Comparison of ENCODE assay signal across 8 cellular contexts in the genomic region with DNA sequence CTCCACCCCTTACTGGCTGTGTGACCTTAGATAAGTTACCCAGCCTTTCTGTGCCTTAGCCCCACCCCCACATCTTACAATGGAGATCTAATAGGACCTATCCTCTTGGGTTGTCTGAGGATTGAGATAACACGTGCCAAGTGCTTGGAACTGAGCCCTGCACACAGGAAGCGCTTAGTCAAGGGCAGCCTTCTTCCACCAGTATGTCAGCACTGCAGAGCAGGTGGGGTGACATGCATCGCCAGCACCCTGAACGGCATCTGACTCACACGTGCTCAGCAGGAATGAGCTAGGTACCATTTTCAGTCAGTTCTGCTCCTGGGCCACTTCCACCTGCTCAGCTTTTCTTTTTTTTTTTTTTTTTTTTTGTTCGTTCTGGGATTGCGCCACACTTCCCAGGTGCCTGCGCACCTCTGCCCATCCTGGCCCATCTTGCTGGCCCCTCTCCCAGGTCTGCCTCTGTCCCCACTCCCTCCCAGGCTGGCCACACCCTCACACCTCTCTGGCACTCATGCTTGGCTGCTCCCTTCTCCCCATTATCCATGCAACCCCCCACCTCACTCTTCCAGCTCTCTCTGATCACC. TPM values are rescaled to one million over a fixed set of nuclear protein-coding genes. Genes with fewer than 3 reads are reported as not detected.
DNase-seq lines count a peak whose midpoint lies in the region; ATAC-seq and TF ChIP-seq lines count a peak whose summit lies in the region.

No MANE protein-coding gene starts in this region.

- H3K9me3 Mint-ChIP-seq in activated naive CD8-positive, alpha-beta T cell treated with anti-CD3 and anti-CD28 coated beads, Interleukin-2, amount 50 U/mL, for 24 hours: peaks cover 5% of the 10 kb centered on the region
- peaks cover 3% of the 10 kb centered on the region for H3K9me3 Mint-ChIP-seq in osteocyte (ENCODE audit: unreplicated experiment)

- H3K4me3 Mint-ChIP-seq in activated naive CD8-positive, alpha-beta T cell treated with anti-CD3 and anti-CD28 coated beads, Interleukin-2, amount 50 U/mL, for 24 hours: no peak overlapping the region
- no peak overlapping the region for H3K4me3 Mint-ChIP-seq in osteocyte (ENCODE audit: unreplicated experiment)

- TF ChIP-seq EP300 in Ishikawa (IDR thresholded peaks at IDR 0.05; ENCODE audit: borderline replicate concordance): no peak

- no peak for TF ChIP-seq RAD21 in Ishikawa (IDR thresholded peaks at IDR 0.05; ENCODE audit: low read depth)

- H3K4me1 Mint-ChIP-seq in activated naive CD8-positive, alpha-beta T cell treated with anti-CD3 and anti-CD28 coated beads, Interleukin-2, amount 50 U/mL, for 24 hours: peaks cover 19% of the 10 kb centered on the region
- H3K4me1 Mint-ChIP-seq in osteocyte (ENCODE audit: unreplicated experiment): peaks cover 13% of the 10 kb centered on the region

- H3K27me3 Mint-ChIP-seq in activated naive CD8-positive, alpha-beta T cell treated with anti-CD3 and anti-CD28 coated beads, Interleukin-2, amount 50 U/mL, for 24 hours: peaks cover 28% of the 10 kb centered on the region
- no peaks in the 10 kb centered on the region for H3K27me3 Mint-ChIP-seq in osteocyte (ENCODE audit: unreplicated experiment)

- no peak for TF ChIP-seq CTCF in osteocyte (IDR thresholded peaks at IDR 0.05)

- peak; percentile 51 for ATAC-seq in GM18867 (IDR thresholded peaks at IDR 0.05; ENCODE audit: unreplicated experiment)
- peak; percentile 83 for ATAC-seq in activated naive CD8-positive, alpha-beta T cell treated with anti-CD3 and anti-CD28 coated beads, Interleukin-2, amount 50 U/mL, for 24 hours

- DNase-seq in A172 (ENCODE audit: low spot score): peak; percentile 72
- peak; percentile 47 for DNase-seq in activated naive CD8-positive, alpha-beta T cell treated with anti-CD3 and anti-CD28 coated beads, Interleukin-2, amount 50 U/mL, for 24 hours
- DNase-seq in stimulated activated CD4-positive, alpha-beta T cell treated with anti-CD3 and anti-CD28 coated beads, Interleukin-15, amount 100 ng/mL, for 48 hours (ENCODE audit: low read depth in 2 of 2): peak; percentile 42 to 68
- no peak for DNase-seq in NOMO-1 treated with DMSO at 0.1 percent for 48 hours (lab: John Stamatoyannopoulos, UW; ENCODE audit: unreplicated experiment)
- no peak for DNase-seq in osteocyte (ENCODE audit: extremely low spot score, unreplicated experiment)
- no peak for DNase-seq in central memory CD4-positive, alpha-beta T cell

- H3K27ac Mint-ChIP-seq in activated naive CD8-positive, alpha-beta T cell treated with anti-CD3 and anti-CD28 coated beads, Interleukin-2, amount 50 U/mL, for 24 hours: peak overlapping the region; percentile 49
- H3K27ac Mint-ChIP-seq in osteocyte (ENCODE audit: unreplicated experiment): no peak overlapping the region

- peaks cover 20% of the 10 kb centered on the region for H3K36me3 Mint-ChIP-seq in activated naive CD8-positive, alpha-beta T cell treated with anti-CD3 and anti-CD28 coated beads, Interleukin-2, amount 50 U/mL, for 24 hours (ENCODE audit: low read depth)
- H3K36me3 Mint-ChIP-seq in osteocyte (ENCODE audit: unreplicated experiment): peaks cover 31% of the 10 kb centered on the region

TF ChIP-seq in Ishikawa, 13 proteins besides CTCF, POLR2A, EP300 and RAD21:
- peak; percentile 43; the same call in 1 of the 2 replicates for TF ChIP-seq NFIC (IDR thresholded peaks at IDR 0.05)
- no peak for TF ChIP-seq EGR1 (IDR thresholded peaks at IDR 0.05)
- TF ChIP-seq YY1 (IDR thresholded peaks at IDR 0.05; ENCODE audit: low read depth): 0 out of 2 replicates have a peak, but pooled peaks have one; percentile 14
- no peak for TF ChIP-seq TEAD4 (IDR thresholded peaks at IDR 0.05)
- 0 out of 2 replicates have a peak, but pooled peaks have one; percentile 46 for TF ChIP-seq TCF12 (IDR thresholded peaks at IDR 0.05; ENCODE audit: low read depth)
- TF ChIP-seq ZBTB7A (IDR thresholded peaks at IDR 0.05; ENCODE audit: low read depth): no peak
- TF ChIP-seq, protein P1, sequence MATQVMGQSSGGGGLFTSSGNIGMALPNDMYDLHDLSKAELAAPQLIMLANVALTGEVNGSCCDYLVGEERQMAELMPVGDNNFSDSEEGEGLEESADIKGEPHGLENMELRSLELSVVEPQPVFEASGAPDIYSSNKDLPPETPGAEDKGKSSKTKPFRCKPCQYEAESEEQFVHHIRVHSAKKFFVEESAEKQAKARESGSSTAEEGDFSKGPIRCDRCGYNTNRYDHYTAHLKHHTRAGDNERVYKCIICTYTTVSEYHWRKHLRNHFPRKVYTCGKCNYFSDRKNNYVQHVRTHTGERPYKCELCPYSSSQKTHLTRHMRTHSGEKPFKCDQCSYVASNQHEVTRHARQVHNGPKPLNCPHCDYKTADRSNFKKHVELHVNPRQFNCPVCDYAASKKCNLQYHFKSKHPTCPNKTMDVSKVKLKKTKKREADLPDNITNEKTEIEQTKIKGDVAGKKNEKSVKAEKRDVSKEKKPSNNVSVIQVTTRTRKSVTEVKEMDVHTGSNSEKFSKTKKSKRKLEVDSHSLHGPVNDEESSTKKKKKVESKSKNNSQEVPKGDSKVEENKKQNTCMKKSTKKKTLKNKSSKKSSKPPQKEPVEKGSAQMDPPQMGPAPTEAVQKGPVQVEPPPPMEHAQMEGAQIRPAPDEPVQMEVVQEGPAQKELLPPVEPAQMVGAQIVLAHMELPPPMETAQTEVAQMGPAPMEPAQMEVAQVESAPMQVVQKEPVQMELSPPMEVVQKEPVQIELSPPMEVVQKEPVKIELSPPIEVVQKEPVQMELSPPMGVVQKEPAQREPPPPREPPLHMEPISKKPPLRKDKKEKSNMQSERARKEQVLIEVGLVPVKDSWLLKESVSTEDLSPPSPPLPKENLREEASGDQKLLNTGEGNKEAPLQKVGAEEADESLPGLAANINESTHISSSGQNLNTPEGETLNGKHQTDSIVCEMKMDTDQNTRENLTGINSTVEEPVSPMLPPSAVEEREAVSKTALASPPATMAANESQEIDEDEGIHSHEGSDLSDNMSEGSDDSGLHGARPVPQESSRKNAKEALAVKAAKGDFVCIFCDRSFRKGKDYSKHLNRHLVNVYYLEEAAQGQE (IDR thresholded peaks at IDR 0.05; ENCODE audit: low read depth): no peak
- TF ChIP-seq TAF1 (IDR thresholded peaks at IDR 0.05; ENCODE audit: low read depth): no peak
- TF ChIP-seq, protein P2, sequence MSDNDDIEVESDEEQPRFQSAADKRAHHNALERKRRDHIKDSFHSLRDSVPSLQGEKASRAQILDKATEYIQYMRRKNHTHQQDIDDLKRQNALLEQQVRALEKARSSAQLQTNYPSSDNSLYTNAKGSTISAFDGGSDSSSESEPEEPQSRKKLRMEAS (IDR thresholded peaks at IDR 0.05): peak; percentile 94
- TF ChIP-seq, protein P3, sequence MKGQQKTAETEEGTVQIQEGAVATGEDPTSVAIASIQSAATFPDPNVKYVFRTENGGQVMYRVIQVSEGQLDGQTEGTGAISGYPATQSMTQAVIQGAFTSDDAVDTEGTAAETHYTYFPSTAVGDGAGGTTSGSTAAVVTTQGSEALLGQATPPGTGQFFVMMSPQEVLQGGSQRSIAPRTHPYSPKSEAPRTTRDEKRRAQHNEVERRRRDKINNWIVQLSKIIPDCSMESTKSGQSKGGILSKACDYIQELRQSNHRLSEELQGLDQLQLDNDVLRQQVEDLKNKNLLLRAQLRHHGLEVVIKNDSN (IDR thresholded peaks at IDR 0.05): peak; percentile 60; the same call in 1 of the 2 replicates
- peak; percentile 93 for TF ChIP-seq CEBPB (IDR thresholded peaks at IDR 0.05)
- TF ChIP-seq FOXM1 (IDR thresholded peaks at IDR 0.05; ENCODE audit: borderline replicate concordance, low read depth): no peak
- TF ChIP-seq CREB1 (IDR thresholded peaks at IDR 0.05; ENCODE audit: low read depth): no peak
TF ChIP-seq in Ishikawa: peak in this region for 6.

RNA-seq across cellular contexts. Expression of a gene that starts 19.6 kb away (rescaled TPM):
- total RNA-seq in A172 (2014; rRNA removed; shearing (Covaris generic)): 13.0 and 21.3 TPM in 2 replicates
- 65.0 and 66.3 TPM in 2 replicates for total RNA-seq in osteocyte

Comparison
In these comparisons a context has a peak if more than half of its experiments do, and no peak if none do; other contexts are left out.
1. DNase-seq: peak in A172 (single experiment), activated naive CD8-positive, alpha-beta T cell treated with anti-CD3 and anti-CD28 coated beads, Interleukin-2, amount 50 U/mL, for 24 hours (single experiment) and stimulated activated CD4-positive, alpha-beta T cell treated with anti-CD3 and anti-CD28 coated beads, Interleukin-15, amount 100 ng/mL, for 48 hours (2 of 2); none in NOMO-1 treated with DMSO at 0.1 percent for 48 hours (single experiment), osteocyte (single experiment) and central memory CD4-positive, alpha-beta T cell (single experiment).